1 cellular context compared by ENCODE assay signal in the genomic region with DNA sequence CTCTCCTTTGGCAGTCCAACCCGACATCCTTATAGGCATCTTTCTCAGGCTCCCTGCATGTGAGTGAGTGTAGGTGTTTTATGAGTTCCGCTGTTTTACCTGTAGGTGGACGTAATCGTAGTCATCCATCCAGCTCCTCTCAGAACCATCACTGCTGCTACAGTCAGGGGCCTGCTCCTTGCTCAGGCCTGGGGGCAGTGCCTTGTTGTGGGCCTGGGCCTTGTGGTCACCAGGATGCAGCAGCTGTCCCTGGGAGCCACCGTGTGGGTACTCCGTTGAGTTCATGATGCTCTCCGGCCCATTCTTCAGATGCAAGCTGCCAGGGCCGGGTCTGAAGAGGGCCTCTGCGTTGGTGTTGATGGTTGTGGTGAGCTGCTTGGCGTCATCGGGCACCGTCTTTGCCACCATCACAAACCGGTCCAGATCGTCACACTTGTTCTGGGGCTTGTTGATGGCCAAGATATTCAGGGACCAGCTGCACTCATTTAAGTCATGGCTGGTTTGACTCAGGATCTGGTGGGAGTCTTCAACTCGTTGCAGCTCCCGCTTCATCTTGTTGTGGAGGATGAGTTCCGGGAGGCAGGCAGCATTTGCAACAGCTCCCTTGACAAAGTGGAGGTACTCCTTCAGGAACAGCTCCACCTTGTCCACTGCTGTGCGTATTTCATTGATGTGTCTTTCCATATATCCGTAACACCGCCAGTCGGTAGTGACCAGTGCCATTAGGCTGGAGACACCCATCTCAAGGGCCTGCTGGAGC.
TF ChIP-seq lines count a peak whose summit lies in the region.

No MANE protein-coding gene starts in this region.

TF ChIP-seq in A549, 52 proteins besides CTCF, POLR2A, EP300 and RAD21 (continued from another document):
- TF ChIP-seq, protein P1, sequence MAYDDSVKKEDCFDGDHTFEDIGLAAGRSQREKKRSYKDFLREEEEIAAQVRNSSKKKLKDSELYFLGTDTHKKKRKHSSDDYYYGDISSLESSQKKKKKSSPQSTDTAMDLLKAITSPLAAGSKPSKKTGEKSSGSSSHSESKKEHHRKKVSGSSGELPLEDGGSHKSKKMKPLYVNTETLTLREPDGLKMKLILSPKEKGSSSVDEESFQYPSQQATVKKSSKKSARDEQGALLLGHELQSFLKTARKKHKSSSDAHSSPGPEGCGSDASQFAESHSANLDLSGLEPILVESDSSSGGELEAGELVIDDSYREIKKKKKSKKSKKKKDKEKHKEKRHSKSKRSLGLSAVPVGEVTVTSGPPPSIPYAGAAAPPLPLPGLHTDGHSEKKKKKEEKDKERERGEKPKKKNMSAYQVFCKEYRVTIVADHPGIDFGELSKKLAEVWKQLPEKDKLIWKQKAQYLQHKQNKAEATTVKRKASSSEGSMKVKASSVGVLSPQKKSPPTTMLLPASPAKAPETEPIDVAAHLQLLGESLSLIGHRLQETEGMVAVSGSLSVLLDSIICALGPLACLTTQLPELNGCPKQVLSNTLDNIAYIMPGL (CRISPR knock-in tag; IDR thresholded peaks at IDR 0.05; ENCODE audit: borderline replicate concordance) = no peak
- no peak for TF ChIP-seq PHF8 (IDR thresholded peaks at IDR 0.05; ENCODE audit: borderline replicate concordance, low read depth)
- TF ChIP-seq, protein P2, sequence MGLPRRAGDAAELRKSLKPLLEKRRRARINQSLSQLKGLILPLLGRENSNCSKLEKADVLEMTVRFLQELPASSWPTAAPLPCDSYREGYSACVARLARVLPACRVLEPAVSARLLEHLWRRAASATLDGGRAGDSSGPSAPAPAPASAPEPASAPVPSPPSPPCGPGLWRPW (IDR thresholded peaks at IDR 0.05) = no peak
- TF ChIP-seq EHF (CRISPR knock-in tag; IDR thresholded peaks at IDR 0.05) = no peak
